ENCODE assay signal across 1 cellular context in the genomic region with DNA sequence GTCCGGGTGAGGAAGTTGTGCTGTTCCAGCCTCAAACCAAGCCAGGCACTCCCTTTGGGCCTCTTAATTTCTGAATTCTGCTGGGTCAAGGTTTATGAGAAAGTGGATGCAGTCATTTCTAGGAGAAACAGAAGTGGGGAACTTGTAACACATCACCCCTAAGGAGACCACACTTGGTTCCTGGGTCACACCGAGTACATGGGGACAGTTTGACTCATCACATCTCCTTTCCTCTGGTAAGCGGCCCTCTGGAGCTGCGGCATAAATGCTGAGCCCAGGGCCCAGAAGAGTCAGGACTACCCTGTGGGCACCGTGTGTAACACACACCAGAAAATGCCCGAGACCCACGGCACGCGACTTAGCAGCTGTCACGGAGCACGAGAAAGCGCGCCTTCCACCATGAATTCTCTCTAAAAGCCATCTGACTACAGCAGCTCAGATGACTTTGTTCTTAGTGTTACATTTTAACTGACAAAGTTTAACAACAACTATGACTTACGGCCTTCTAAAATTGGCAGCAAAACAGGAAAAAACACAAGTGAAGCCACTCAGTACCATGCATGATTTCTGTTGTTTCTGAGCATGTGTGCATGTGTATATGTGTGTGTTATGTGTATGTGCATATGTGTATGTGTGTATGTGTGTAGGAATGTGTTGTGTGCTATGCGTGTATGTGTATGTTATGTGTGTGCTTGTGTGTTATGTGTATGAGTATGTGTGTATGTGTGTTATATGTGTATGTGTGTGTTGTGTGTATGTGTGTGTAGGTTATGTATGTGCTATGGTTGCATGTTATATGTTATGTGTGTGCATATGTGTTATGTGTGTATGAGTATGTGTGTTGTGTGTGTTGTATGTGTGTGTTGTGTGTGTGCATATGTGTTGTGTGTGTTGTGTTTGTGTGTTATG.
TF ChIP-seq lines count a peak whose summit lies in the region.

No MANE protein-coding gene starts in this region.

TF ChIP-seq in GM12878, 131 proteins besides CTCF, POLR2A, EP300 and RAD21 (continued from another document):
- TF ChIP-seq, protein P1, sequence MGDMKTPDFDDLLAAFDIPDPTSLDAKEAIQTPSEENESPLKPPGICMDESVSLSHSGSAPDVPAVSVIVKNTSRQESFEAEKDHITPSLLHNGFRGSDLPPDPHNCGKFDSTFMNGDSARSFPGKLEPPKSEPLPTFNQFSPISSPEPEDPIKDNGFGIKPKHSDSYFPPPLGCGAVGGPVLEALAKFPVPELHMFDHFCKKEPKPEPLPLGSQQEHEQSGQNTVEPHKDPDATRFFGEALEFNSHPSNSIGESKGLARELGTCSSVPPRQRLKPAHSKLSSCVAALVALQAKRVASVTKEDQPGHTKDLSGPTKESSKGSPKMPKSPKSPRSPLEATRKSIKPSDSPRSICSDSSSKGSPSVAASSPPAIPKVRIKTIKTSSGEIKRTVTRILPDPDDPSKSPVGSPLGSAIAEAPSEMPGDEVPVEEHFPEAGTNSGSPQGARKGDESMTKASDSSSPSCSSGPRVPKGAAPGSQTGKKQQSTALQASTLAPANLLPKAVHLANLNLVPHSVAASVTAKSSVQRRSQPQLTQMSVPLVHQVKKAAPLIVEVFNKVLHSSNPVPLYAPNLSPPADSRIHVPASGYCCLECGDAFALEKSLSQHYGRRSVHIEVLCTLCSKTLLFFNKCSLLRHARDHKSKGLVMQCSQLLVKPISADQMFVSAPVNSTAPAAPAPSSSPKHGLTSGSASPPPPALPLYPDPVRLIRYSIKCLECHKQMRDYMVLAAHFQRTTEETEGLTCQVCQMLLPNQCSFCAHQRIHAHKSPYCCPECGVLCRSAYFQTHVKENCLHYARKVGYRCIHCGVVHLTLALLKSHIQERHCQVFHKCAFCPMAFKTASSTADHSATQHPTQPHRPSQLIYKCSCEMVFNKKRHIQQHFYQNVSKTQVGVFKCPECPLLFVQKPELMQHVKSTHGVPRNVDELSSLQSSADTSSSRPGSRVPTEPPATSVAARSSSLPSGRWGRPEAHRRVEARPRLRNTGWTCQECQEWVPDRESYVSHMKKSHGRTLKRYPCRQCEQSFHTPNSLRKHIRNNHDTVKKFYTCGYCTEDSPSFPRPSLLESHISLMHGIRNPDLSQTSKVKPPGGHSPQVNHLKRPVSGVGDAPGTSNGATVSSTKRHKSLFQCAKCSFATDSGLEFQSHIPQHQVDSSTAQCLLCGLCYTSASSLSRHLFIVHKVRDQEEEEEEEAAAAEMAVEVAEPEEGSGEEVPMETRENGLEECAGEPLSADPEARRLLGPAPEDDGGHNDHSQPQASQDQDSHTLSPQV (IDR thresholded peaks at IDR 0.05): peak; percentile 94
- TF ChIP-seq, protein P2, sequence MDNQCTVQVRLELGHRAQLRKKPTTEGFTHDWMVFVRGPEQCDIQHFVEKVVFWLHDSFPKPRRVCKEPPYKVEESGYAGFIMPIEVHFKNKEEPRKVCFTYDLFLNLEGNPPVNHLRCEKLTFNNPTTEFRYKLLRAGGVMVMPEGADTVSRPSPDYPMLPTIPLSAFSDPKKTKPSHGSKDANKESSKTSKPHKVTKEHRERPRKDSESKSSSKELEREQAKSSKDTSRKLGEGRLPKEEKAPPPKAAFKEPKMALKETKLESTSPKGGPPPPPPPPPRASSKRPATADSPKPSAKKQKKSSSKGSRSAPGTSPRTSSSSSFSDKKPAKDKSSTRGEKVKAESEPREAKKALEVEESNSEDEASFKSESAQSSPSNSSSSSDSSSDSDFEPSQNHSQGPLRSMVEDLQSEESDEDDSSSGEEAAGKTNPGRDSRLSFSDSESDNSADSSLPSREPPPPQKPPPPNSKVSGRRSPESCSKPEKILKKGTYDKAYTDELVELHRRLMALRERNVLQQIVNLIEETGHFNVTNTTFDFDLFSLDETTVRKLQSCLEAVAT (IDR thresholded peaks at IDR 0.05): peak; percentile 81
- TF ChIP-seq EGR1 (IDR thresholded peaks at IDR 0.05; ENCODE audit: borderline replicate concordance in 1 of 2, low read depth in 2 of 2, low read length in 2 of 2): no peak
- peak; percentile 88 for TF ChIP-seq SPI1 (IDR thresholded peaks at IDR 0.05; ENCODE audit: borderline replicate concordance, insufficient read depth, low read depth, low read length)
- 0 out of 2 replicates have a peak, but pooled peaks have one; percentile 65 for TF ChIP-seq ZNF24 (IDR thresholded peaks at IDR 0.05)
- TF ChIP-seq, protein P3, sequence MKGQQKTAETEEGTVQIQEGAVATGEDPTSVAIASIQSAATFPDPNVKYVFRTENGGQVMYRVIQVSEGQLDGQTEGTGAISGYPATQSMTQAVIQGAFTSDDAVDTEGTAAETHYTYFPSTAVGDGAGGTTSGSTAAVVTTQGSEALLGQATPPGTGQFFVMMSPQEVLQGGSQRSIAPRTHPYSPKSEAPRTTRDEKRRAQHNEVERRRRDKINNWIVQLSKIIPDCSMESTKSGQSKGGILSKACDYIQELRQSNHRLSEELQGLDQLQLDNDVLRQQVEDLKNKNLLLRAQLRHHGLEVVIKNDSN (IDR thresholded peaks at IDR 0.05; ENCODE audit: borderline replicate concordance, extremely low read length, insufficient read depth, low read depth, low read length): no peak
- TF ChIP-seq, protein P4, sequence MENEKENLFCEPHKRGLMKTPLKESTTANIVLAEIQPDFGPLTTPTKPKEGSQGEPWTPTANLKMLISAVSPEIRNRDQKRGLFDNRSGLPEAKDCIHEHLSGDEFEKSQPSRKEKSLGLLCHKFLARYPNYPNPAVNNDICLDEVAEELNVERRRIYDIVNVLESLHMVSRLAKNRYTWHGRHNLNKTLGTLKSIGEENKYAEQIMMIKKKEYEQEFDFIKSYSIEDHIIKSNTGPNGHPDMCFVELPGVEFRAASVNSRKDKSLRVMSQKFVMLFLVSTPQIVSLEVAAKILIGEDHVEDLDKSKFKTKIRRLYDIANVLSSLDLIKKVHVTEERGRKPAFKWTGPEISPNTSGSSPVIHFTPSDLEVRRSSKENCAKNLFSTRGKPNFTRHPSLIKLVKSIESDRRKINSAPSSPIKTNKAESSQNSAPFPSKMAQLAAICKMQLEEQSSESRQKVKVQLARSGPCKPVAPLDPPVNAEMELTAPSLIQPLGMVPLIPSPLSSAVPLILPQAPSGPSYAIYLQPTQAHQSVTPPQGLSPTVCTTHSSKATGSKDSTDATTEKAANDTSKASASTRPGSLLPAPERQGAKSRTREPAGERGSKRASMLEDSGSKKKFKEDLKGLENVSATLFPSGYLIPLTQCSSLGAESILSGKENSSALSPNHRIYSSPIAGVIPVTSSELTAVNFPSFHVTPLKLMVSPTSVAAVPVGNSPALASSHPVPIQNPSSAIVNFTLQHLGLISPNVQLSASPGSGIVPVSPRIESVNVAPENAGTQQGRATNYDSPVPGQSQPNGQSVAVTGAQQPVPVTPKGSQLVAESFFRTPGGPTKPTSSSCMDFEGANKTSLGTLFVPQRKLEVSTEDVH (IDR thresholded peaks at IDR 0.05; ENCODE audit: low read depth, partially characterized antibody): peak; percentile 15
- TF ChIP-seq PAX5 (IDR thresholded peaks at IDR 0.05; ENCODE audit: borderline replicate concordance, low read depth, low read length): peak; percentile 94
- peak; percentile 51; the same call in 1 of the 2 replicates for TF ChIP-seq EZH2 (IDR thresholded peaks at IDR 0.05; ENCODE audit: borderline replicate concordance, control insufficient read depth, low read depth, low read length)
- TF ChIP-seq NR2F1 (conservative IDR thresholded peaks at IDR 0.05): peak; percentile 91
- no peak; the same call in 1 of the 2 replicates for TF ChIP-seq RB1 (IDR thresholded peaks at IDR 0.05; ENCODE audit: borderline replicate concordance)
- TF ChIP-seq, protein P5, sequence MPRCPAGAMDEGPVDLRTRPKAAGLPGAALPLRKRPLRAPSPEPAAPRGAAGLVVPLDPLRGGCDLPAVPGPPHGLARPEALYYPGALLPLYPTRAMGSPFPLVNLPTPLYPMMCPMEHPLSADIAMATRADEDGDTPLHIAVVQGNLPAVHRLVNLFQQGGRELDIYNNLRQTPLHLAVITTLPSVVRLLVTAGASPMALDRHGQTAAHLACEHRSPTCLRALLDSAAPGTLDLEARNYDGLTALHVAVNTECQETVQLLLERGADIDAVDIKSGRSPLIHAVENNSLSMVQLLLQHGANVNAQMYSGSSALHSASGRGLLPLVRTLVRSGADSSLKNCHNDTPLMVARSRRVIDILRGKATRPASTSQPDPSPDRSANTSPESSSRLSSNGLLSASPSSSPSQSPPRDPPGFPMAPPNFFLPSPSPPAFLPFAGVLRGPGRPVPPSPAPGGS (IDR thresholded peaks at IDR 0.05; ENCODE audit: borderline replicate concordance, insufficient read depth, low read depth, low read length, poor library complexity, severe bottlenecking): peak; percentile 93
- TF ChIP-seq ASH2L (IDR thresholded peaks at IDR 0.05; ENCODE audit: borderline replicate concordance, low read depth): peak; percentile 78; the same call in 1 of the 2 replicates
- no peak for TF ChIP-seq CHD1 (IDR thresholded peaks at IDR 0.05; ENCODE audit: low read depth, low read length)
- TF ChIP-seq MTA2 (IDR thresholded peaks at IDR 0.05; ENCODE audit: low read depth): peak; percentile 94
- peak; percentile 97 for TF ChIP-seq BCL11A (IDR thresholded peaks at IDR 0.05; ENCODE audit: low read depth, low read length)
- TF ChIP-seq, protein P6, sequence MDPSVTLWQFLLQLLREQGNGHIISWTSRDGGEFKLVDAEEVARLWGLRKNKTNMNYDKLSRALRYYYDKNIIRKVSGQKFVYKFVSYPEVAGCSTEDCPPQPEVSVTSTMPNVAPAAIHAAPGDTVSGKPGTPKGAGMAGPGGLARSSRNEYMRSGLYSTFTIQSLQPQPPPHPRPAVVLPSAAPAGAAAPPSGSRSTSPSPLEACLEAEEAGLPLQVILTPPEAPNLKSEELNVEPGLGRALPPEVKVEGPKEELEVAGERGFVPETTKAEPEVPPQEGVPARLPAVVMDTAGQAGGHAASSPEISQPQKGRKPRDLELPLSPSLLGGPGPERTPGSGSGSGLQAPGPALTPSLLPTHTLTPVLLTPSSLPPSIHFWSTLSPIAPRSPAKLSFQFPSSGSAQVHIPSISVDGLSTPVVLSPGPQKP (IDR thresholded peaks at IDR 0.05; ENCODE audit: low read depth, low read length): peak; percentile 32; the same call in 1 of the 2 replicates
- TF ChIP-seq, protein P7, sequence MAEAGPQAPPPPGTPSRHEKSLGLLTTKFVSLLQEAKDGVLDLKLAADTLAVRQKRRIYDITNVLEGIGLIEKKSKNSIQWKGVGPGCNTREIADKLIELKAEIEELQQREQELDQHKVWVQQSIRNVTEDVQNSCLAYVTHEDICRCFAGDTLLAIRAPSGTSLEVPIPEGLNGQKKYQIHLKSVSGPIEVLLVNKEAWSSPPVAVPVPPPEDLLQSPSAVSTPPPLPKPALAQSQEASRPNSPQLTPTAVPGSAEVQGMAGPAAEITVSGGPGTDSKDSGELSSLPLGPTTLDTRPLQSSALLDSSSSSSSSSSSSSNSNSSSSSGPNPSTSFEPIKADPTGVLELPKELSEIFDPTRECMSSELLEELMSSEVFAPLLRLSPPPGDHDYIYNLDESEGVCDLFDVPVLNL (IDR thresholded peaks at IDR 0.05; ENCODE audit: low read depth, low read length): no peak
- TF ChIP-seq GATAD2B (conservative IDR thresholded peaks at IDR 0.05; ENCODE audit: low read depth): peak; percentile 90
- peak; percentile 66; the same call in 1 of the 2 replicates for TF ChIP-seq YY1 (IDR thresholded peaks at IDR 0.05; ENCODE audit: low read depth, low read length)
- TF ChIP-seq SMC3 (IDR thresholded peaks at IDR 0.05; ENCODE audit: borderline replicate concordance, low read length): no peak; the same call in 1 of the 2 replicates
- no peak for TF ChIP-seq FOS (IDR thresholded peaks at IDR 0.05; ENCODE audit: borderline replicate concordance, extremely low read depth, insufficient read length)
